Comparison of ENCODE assay signal across 8 cellular contexts in genomic region chr1:98660941-98661543, GRCh38. TPM values are rescaled to one million over a fixed set of nuclear protein-coding genes. Genes with fewer than 3 reads are reported as not detected.
DNase-seq lines count a peak whose midpoint lies in the region; ATAC-seq, FAIRE-seq and TF ChIP-seq lines count a peak whose summit lies in the region.

No MANE protein-coding gene starts in this region.

- FAIRE-seq in HTR-8/SVneo (lab: Jason Lieb, UNC) = no peak

- H3K27ac Mint-ChIP-seq in T-cell (no peak overlapping the region), osteocyte (ENCODE audit: unreplicated experiment) (peak overlapping the region; percentile 79)

- peaks cover 40 to 41% of the 10 kb centered on the region in 2 donors for H3K27me3 Mint-ChIP-seq in T-cell
- no peaks in the 10 kb centered on the region for H3K27me3 Mint-ChIP-seq in osteocyte (ENCODE audit: unreplicated experiment)

- POLR2A ChIA-PET in T-cell (lab: Charles Lee) = no interaction called here

- peaks cover 13 to 23% (median 20%) of the 10 kb centered on the region in 3 donors for H3K4me1 Mint-ChIP-seq in T-cell
- peaks cover 26% of the 10 kb centered on the region for H3K4me1 Mint-ChIP-seq in osteocyte (ENCODE audit: unreplicated experiment)

- no peak for TF ChIP-seq CTCF in fibroblast of villous mesenchyme (IDR thresholded peaks at IDR 0.05; ENCODE audit: insufficient read depth, low read depth, low read length)
- no peak for TF ChIP-seq CTCF in osteocyte (IDR thresholded peaks at IDR 0.05)

- CTCF ChIA-PET in T-cell (lab: Charles Lee) = no interaction called here

- no peaks in the 10 kb centered on the region for H3K9me3 Mint-ChIP-seq in T-cell
- no peaks in the 10 kb centered on the region for H3K9me3 Mint-ChIP-seq in osteocyte (ENCODE audit: unreplicated experiment)

- H3K4me3 Mint-ChIP-seq in T-cell = peak overlapping the region; percentile 57 to 64 (median 59)
- peak overlapping the region; percentile 96 for H3K4me3 Mint-ChIP-seq in osteocyte (ENCODE audit: unreplicated experiment)

- ATAC-seq in GM21737 (IDR thresholded peaks at IDR 0.05; ENCODE audit: unreplicated experiment) (peak; percentile 11), T-cell (replicated peaks in 1 of 4) (peak in 1 of 4 experiments; percentile 35), GM21529 (IDR thresholded peaks at IDR 0.05; ENCODE audit: unreplicated experiment) (no peak), GM19463 (IDR thresholded peaks at IDR 0.05; ENCODE audit: unreplicated experiment) (no peak)

- H3K36me3 Mint-ChIP-seq in T-cell (no peaks in the 10 kb centered on the region), osteocyte (ENCODE audit: unreplicated experiment) (peaks cover 2% of the 10 kb centered on the region)

- DNase-seq in T-cell (no peak), fibroblast of villous mesenchyme (ENCODE audit: low read depth) (peak; percentile 6), osteocyte (ENCODE audit: extremely low spot score, unreplicated experiment) (no peak), HTR-8/SVneo (ENCODE audit: insufficient read length, low spot score) (no peak), ecto neural progenitor cell (ENCODE audit: low spot score) (no peak)

- H3K4me3 ChIP-seq in fibroblast of villous mesenchyme (ENCODE audit: low read depth, low read length) = peak overlapping the region; percentile 88

RNA-seq across cellular contexts. Expression of gene SNX7, which starts 0.5 kb away (rescaled TPM):
- total RNA-seq in T-cell (1 to 10 TPM in 1 of 5 donors, under 1 TPM in 2, not detected in 2; 0.36 to 1.3 (median 0.47) TPM), fibroblast of villous mesenchyme (51.2 and 52.7 TPM in 2 replicates), osteocyte (41.7 and 44.7 TPM in 2 replicates)

Comparison
In these comparisons a context has a peak if more than half of its experiments do, and no peak if none do; other contexts are left out.
1. RNA of gene SNX7, which starts 0.5 kb away (total RNA-seq): 51.2 to 52.7 TPM in fibroblast of villous mesenchyme and 41.7 to 44.7 TPM in osteocyte; 0.36 to 1.3 TPM in T-cell; every median in the first group is over 10 times any median in the second.